Comparison of ENCODE assay signal across 8 cellular contexts in genomic region chr7:148501707-148502139, GRCh38.
DNase-seq lines count a peak whose midpoint lies in the region; ATAC-seq and TF ChIP-seq lines count a peak whose summit lies in the region.

No MANE protein-coding gene starts in this region.

- peaks cover 7% of the 10 kb centered on the region for H3K4me1 ChIP-seq in smooth muscle cell (ENCODE audit: low read depth)
- H3K4me1 ChIP-seq in naive thymus-derived CD4-positive, alpha-beta T cell (ENCODE audit: control insufficient read depth in 2 of 2, insufficient read depth in 2 of 2, low read length in 2 of 2) = no peaks in the 10 kb centered on the region

- CTCF ChIA-PET in naive thymus-derived CD4-positive, alpha-beta T cell (lab: Charles Lee) = interaction anchor here (1.0 kb wide), 1 partner anchor 464 kb away, joined by 3 read pairs; no protein-coding TSS in a partner anchor

- H3K4me3 Mint-ChIP-seq in naive thymus-derived CD4-positive, alpha-beta T cell = no peak overlapping the region

- H3K9ac ChIP-seq in smooth muscle cell (ENCODE audit: low read depth) = no peak overlapping the region

- ATAC-seq in GM21515 (IDR thresholded peaks at IDR 0.05; ENCODE audit: unreplicated experiment) (peak; percentile 83), HG03571 (IDR thresholded peaks at IDR 0.05; ENCODE audit: unreplicated experiment) (peak; percentile 85)
- no peak for ATAC-seq in naive thymus-derived CD4-positive, alpha-beta T cell

- H3K27ac Mint-ChIP-seq in naive thymus-derived CD4-positive, alpha-beta T cell = no peak overlapping the region

- H3K4me3 ChIP-seq in GM12865 (ENCODE audit: low read depth, low read length) = peak overlapping the region; percentile 39
- peak overlapping the region; percentile 33 for H3K4me3 ChIP-seq in smooth muscle cell
- H3K4me3 ChIP-seq in naive thymus-derived CD4-positive, alpha-beta T cell (ENCODE audit: low read length) = no peak overlapping the region

- no peak for TF ChIP-seq CTCF in GM12865 (IDR thresholded peaks at IDR 0.05; ENCODE audit: insufficient read depth, low read depth, low read length, missing control alignments)
- no peak for TF ChIP-seq CTCF in smooth muscle cell (IDR thresholded peaks at IDR 0.05; ENCODE audit: borderline replicate concordance, insufficient read depth, poor library complexity, severe bottlenecking)

- no peaks in the 10 kb centered on the region for H3K79me2 ChIP-seq in smooth muscle cell (ENCODE audit: low read depth)

- no peaks in the 10 kb centered on the region for H3K36me3 ChIP-seq in smooth muscle cell (ENCODE audit: low read depth)
- no peaks in the 10 kb centered on the region for H3K36me3 ChIP-seq in naive thymus-derived CD4-positive, alpha-beta T cell (ENCODE audit: control insufficient read depth in 2 of 3, insufficient read depth in 3 of 3, low read length in 3 of 3)

- DNase-seq in GM12865 (ENCODE audit: low read depth) (peak; percentile 92), ecto neural progenitor cell (ENCODE audit: low spot score) (peak; percentile 67), smooth muscle cell (lab: John Stamatoyannopoulos, UW; ENCODE audit: unreplicated experiment) (peak; percentile 11), mucosa of gallbladder (ENCODE audit: low spot score) (no peak), superior temporal gyrus (ENCODE audit: extremely low spot score) (no peak)
- DNase-seq in naive thymus-derived CD4-positive, alpha-beta T cell = no peak

- no peaks in the 10 kb centered on the region for H3K9me3 ChIP-seq in smooth muscle cell (replicated peaks; ENCODE audit: low read depth)
- no peaks in the 10 kb centered on the region for H3K9me3 ChIP-seq in naive thymus-derived CD4-positive, alpha-beta T cell (ENCODE audit: control insufficient read depth in 2 of 3, low read length in 3 of 3)

- H3K36me3 Mint-ChIP-seq in naive thymus-derived CD4-positive, alpha-beta T cell = no peaks in the 10 kb centered on the region

- 6% methylated on average over 11 of the region's 11 CpGs for whole genome bisulfite sequencing in smooth muscle cell (ENCODE audit: low lambda C conversion rate)

- H4K20me1 ChIP-seq in smooth muscle cell (ENCODE audit: low read depth) = no peaks in the 10 kb centered on the region

- peak overlapping the region; percentile 66 for H3K4me2 ChIP-seq in smooth muscle cell

- no peak overlapping the region for H3K27ac ChIP-seq in smooth muscle cell (ENCODE audit: low read depth)
- no peak overlapping the region for H3K27ac ChIP-seq in naive thymus-derived CD4-positive, alpha-beta T cell (ENCODE audit: low read depth, low read length)

- H3K27me3 Mint-ChIP-seq in naive thymus-derived CD4-positive, alpha-beta T cell = peaks cover 0 to 29% (median 16%) of the 10 kb centered on the region in 5 donors

- H2AFZ ChIP-seq in smooth muscle cell (ENCODE audit: low read depth) = peak overlapping the region; percentile 61

- H3K9me3 Mint-ChIP-seq in naive thymus-derived CD4-positive, alpha-beta T cell = no peaks in the 10 kb centered on the region

- H3K27me3 ChIP-seq in smooth muscle cell (ENCODE audit: low read depth) = no peaks in the 10 kb centered on the region
- no peaks in the 10 kb centered on the region for H3K27me3 ChIP-seq in naive thymus-derived CD4-positive, alpha-beta T cell (ENCODE audit: control insufficient read depth in 2 of 2, insufficient read depth in 2 of 2, low read length in 2 of 2)

- peaks cover 0 to 6% (median 0%) of the 10 kb centered on the region in 7 donors for H3K4me1 Mint-ChIP-seq in naive thymus-derived CD4-positive, alpha-beta T cell

- intact Hi-C loops in naive thymus-derived CD4-positive, alpha-beta T cell (cut with micrococcal nuclease) = loop anchor here (5.0 to 10.0 kb wide), 4 partner anchors 76 to 593 kb away; partner anchors contain the start of gene ZNF786 (in 1 of the 2)

- POLR2A ChIA-PET in naive thymus-derived CD4-positive, alpha-beta T cell (lab: Charles Lee) = no interaction called here

- no peaks in the 10 kb centered on the region for H3F3A ChIP-seq in smooth muscle cell (ENCODE audit: low read depth)

Comparison
In these comparisons a context has a peak if more than half of its experiments do, and no peak if none do; other contexts are left out.
1. DNase-seq: peak in GM12865 (single experiment), ecto neural progenitor cell (single experiment) and smooth muscle cell (single experiment); none in mucosa of gallbladder (single experiment), superior temporal gyrus (single experiment) and naive thymus-derived CD4-positive, alpha-beta T cell (0 of 9).